Comparison of ENCODE assay signal across 12 cellular contexts in the genomic region with DNA sequence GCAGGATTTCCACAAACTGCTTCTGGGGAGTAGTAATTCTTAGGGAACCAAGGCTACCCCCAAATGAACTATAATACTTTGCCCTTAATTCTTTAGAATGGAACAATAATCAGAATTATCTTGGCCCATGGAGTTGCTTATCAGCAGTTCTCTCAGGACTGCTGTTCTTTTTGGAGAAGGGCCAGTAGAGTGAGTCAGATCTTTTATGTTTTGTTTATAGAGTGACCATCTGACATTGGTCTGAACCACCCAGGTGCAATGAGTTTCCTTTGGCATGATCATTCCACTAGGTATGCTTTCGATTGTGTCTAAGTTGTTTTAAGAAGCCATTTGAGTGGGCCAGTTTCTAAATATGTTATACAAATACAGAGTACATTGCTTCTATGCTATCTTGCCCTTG. TPM values are rescaled to one million over a fixed set of nuclear protein-coding genes. Genes with fewer than 3 reads are reported as not detected.
DNase-seq lines count a peak whose midpoint lies in the region; ATAC-seq and TF ChIP-seq lines count a peak whose summit lies in the region.
"Had no signal": no experiment of that assay in that cellular context is flagged by ENCODE, and none has a peak within 500 bp of the region (broad histone marks: within the 10 kb centered on the region; RNA-seq: fewer than 3 reads in every experiment).

No MANE protein-coding gene starts in this region.

- H4K91ac ChIP-seq in IMR-90 (ENCODE audit: insufficient read depth, low read depth, low read length), result no peak overlapping the region

- H2BK120ac ChIP-seq in IMR-90 (ENCODE audit: low read depth, low read length), result no peak overlapping the region

- H4K20me1 ChIP-seq in IMR-90 (ENCODE audit: insufficient read depth, low read length), result peaks cover 9% of the 10 kb centered on the region; the same call in 1 of the 2 replicates
- H4K20me1 ChIP-seq in mammary epithelial cell (ENCODE audit: insufficient read depth, low read length), result no peaks in the 10 kb centered on the region
- H4K20me1 ChIP-seq: BLaER1 treated with 17β-estradiol and CSF1 and Interleukin-3, amounts not matched to agents 10 nM and 100 nM had no signal

- WGBS in IMR-90 (ENCODE audit: extremely low coverage in 2 of 2, insufficient read length in 1 of 2), 2 experiments, result no CpG with 5 or more reads among the region's 1 CpG
- WGBS in mammary epithelial cell (ENCODE audit: low coverage, missing lambda C conversion rate), result 75% methylated on average over 1 of the region's 1 CpG
- whole genome bisulfite sequencing in ovary, 3 donors, result 63 to 72% (median 64%) methylated on average over 1 of the region's 1 CpG

- intact Hi-C loops in IMR-90 (cut with micrococcal nuclease), result loop anchor here (5.0 kb wide), 1 partner anchor 64 kb away; no protein-coding TSS in a partner anchor
- intact Hi-C loops in mammary epithelial cell (cut with micrococcal nuclease), result no loop called here
- intact Hi-C loops in left colon (cut with DNase I, micrococcal nuclease), result no loop called here
- intact Hi-C loops in ovary (cut with DNase I), result no loop called here

- no peaks in the 10 kb centered on the region for H3K4me1 Mint-ChIP-seq in naive thymus-derived CD8-positive, alpha-beta T cell

- TF ChIP-seq CTCF in IMR-90 (conservative IDR thresholded peaks at IDR 0.05; ENCODE audit: low read depth, low read length) (no peak), mammary epithelial cell (conservative IDR thresholded peaks at IDR 0.05 in 1 of 2, IDR thresholded peaks at IDR 0.05 in 1 of 2; ENCODE audit: extremely low read depth in 1 of 2, insufficient read depth in 1 of 2, low read depth in 1 of 2, low read length in 2 of 2) (no peak), ovary (IDR thresholded peaks at IDR 0.05) (no peak)

- H2BK15ac ChIP-seq in IMR-90 (ENCODE audit: low read depth, low read length), result no peak overlapping the region

- H3K9me3 Mint-ChIP-seq in naive thymus-derived CD8-positive, alpha-beta T cell, result peaks cover 0 to 6% (median 0%) of the 10 kb centered on the region in 9 donors

- ATAC-seq in IMR-90 (ENCODE audit: low read depth) (peak; percentile 54), left colon (peak; percentile 99)
- no peak for ATAC-seq in naive thymus-derived CD8-positive, alpha-beta T cell

- H3K56ac ChIP-seq in IMR-90 (ENCODE audit: extremely low read depth, insufficient read depth, low read length), result no peak overlapping the region

- DNase-seq in AG08395 (ENCODE audit: low spot score) (peak; percentile 3), IMR-90 (peak; percentile 82), mammary epithelial cell (peak; percentile 77), left colon (no peak), ovary (no peak)
- no peak for DNase-seq in activated CD4-positive, alpha-beta T cell treated with anti-CD3 and anti-CD28 coated beads for 1 hour
- DNase-seq in activated CD4-positive, CD25-positive, alpha-beta regulatory T cell treated with anti-CD3 and anti-CD28 coated beads, Interleukin-2, amount 50 U/mL, for 72 hours, result no peak
- no peak for DNase-seq in naive thymus-derived CD8-positive, alpha-beta T cell
- DNase-seq: activated gamma-delta T cell, MG63 had no signal

- H3K4me1 ChIP-seq in IMR-90 (ENCODE audit: control insufficient read depth, insufficient read depth, low read length) (no peaks in the 10 kb centered on the region), mammary epithelial cell (ENCODE audit: insufficient read depth, low read length) (peaks cover 11% of the 10 kb centered on the region), ovary (ENCODE audit: insufficient read depth) (no peaks in the 10 kb centered on the region)
- H3K4me1 ChIP-seq: BLaER1 treated with 17β-estradiol and CSF1 and Interleukin-3, amounts not matched to agents 10 nM and 100 nM had no signal

- H3K79me1 ChIP-seq in IMR-90 (ENCODE audit: low read depth in 1 of 2, low read length in 2 of 2), result peaks cover 0 to 2% of the 10 kb centered on the region in 2 experiments; a peak in 1 of 4 replicates

- H3K9me3 ChIP-seq in IMR-90 (ENCODE audit: control insufficient read depth, insufficient read depth, low read length) (no peaks in the 10 kb centered on the region), mammary epithelial cell (replicated peaks; ENCODE audit: insufficient read depth, low read length) (no peaks in the 10 kb centered on the region), ovary (peaks cover 0 to 4% of the 10 kb centered on the region in 2 donors)
- H3K9me3 ChIP-seq: BLaER1 treated with 17β-estradiol and CSF1 and Interleukin-3, amounts not matched to agents 10 nM and 100 nM; MG63 had no signal

- no peak for TF ChIP-seq RAD21 in IMR-90 (IDR thresholded peaks at IDR 0.05; ENCODE audit: low read length)

- H2AK5ac ChIP-seq in IMR-90 (ENCODE audit: low read depth, low read length), result no peak overlapping the region

- H3K36me3 Mint-ChIP-seq in naive thymus-derived CD8-positive, alpha-beta T cell, result no peaks in the 10 kb centered on the region

- no peak overlapping the region for H3K14ac ChIP-seq in IMR-90 (replicated peaks; ENCODE audit: low read depth, low read length)

- H3K9me1 ChIP-seq in IMR-90 (ENCODE audit: insufficient read depth, low read length), result no peaks in the 10 kb centered on the region

- no peak overlapping the region for H2AK9ac ChIP-seq in IMR-90 (replicated peaks; ENCODE audit: low read depth, low read length, poor library complexity)

- H3K27ac ChIP-seq in IMR-90 (ENCODE audit: insufficient read depth, low read length) (no peak overlapping the region), mammary epithelial cell (ENCODE audit: insufficient read depth, low read depth, low read length) (no peak overlapping the region), ovary (no peak overlapping the region)
- H3K27ac ChIP-seq: BLaER1 treated with 17β-estradiol and CSF1 and Interleukin-3, amounts not matched to agents 10 nM and 100 nM had no signal

- H3K36me3 ChIP-seq in IMR-90 (ENCODE audit: control insufficient read depth, insufficient read depth, low read length), result no peaks in the 10 kb centered on the region
- no peaks in the 10 kb centered on the region for H3K36me3 ChIP-seq in mammary epithelial cell (ENCODE audit: insufficient read depth, low read length)
- no peaks in the 10 kb centered on the region for H3K36me3 ChIP-seq in ovary
- H3K36me3 ChIP-seq: BLaER1 treated with 17β-estradiol and CSF1 and Interleukin-3, amounts not matched to agents 10 nM and 100 nM; MG63 had no signal

- dilution Hi-C loops in IMR-90 (cut with HindIII; ENCODE audit: low sequenced_read_pairs, unreplicated experiment), result no loop called here
- dilution Hi-C loops in mammary epithelial cell (cut with HindIII; ENCODE audit: low sequenced_read_pairs), result no loop called here

- H3K4me3 Mint-ChIP-seq in naive thymus-derived CD8-positive, alpha-beta T cell, result no peak overlapping the region

- BruUV-seq in IMR-90 (replicated peaks; lab: Mats Ljungman, UMichigan) (no TSS peak), mammary epithelial cell (replicated peaks; lab: Mats Ljungman, UMichigan) (no TSS peak)

- H3K4me2 ChIP-seq in IMR-90 (ENCODE audit: low read depth, low read length) (no peak overlapping the region), mammary epithelial cell (ENCODE audit: insufficient read depth, low read depth, low read length) (no peak overlapping the region)
- H3K4me2 ChIP-seq: BLaER1 treated with 17β-estradiol and CSF1 and Interleukin-3, amounts not matched to agents 10 nM and 100 nM had no signal

- no peak overlapping the region for H3K27ac Mint-ChIP-seq in naive thymus-derived CD8-positive, alpha-beta T cell

- TF ChIP-seq EP300 in ovary (IDR thresholded peaks at IDR 0.05), result no peak

- no peak overlapping the region for H3K4me3 ChIP-seq in IMR-90 (ENCODE audit: insufficient read depth, low read depth, low read length)
- no peak overlapping the region for H3K4me3 ChIP-seq in mammary epithelial cell (replicated peaks in 1 of 3; ENCODE audit: insufficient read depth in 1 of 3, low read depth in 2 of 3, low read length in 3 of 3)
- H3K4me3 ChIP-seq in ovary, result no peak overlapping the region
- H3K4me3 ChIP-seq: BLaER1 treated with 17β-estradiol and CSF1 and Interleukin-3, amounts not matched to agents 10 nM and 100 nM; MG63 had no signal

- no peak for TF ChIP-seq POLR2A in IMR-90 (IDR thresholded peaks at IDR 0.05; ENCODE audit: low read depth, low read length)
- TF ChIP-seq POLR2A in ovary (IDR thresholded peaks at IDR 0.05), result no peak

- no peak overlapping the region for H3K23ac ChIP-seq in IMR-90 (ENCODE audit: low read depth, low read length)

- H3K4ac ChIP-seq in IMR-90 (ENCODE audit: low read depth, low read length), result no peak overlapping the region

- in situ Hi-C loops in IMR-90 (cut with MboI; ENCODE audit: low sequenced_read_pairs) (no loop called here), mammary epithelial cell (cut with MboI; ENCODE audit: low sequenced_read_pairs in 2 of 2) (no loop called here)

- H2BK5ac ChIP-seq in IMR-90 (ENCODE audit: low read depth, low read length, poor library complexity, severe bottlenecking), result no peak overlapping the region

- H3K79me2 ChIP-seq in mammary epithelial cell (ENCODE audit: insufficient read depth, low read length), result peaks cover 43% of the 10 kb centered on the region

- CTCF ChIA-PET in IMR-90 (lab: Yijun Ruan, JAX) (no interaction called here), mammary epithelial cell (lab: Charles Lee; ENCODE audit: low non-redundant PET) (no interaction called here)

- POLR2A ChIA-PET in IMR-90 (lab: Charles Lee; ENCODE audit: unreplicated experiment), result no interaction called here
- POLR2A ChIA-PET in naive thymus-derived CD8-positive, alpha-beta T cell (lab: Charles Lee), result no interaction called here

- H2AFZ ChIP-seq in IMR-90 (replicated peaks; ENCODE audit: low read length, poor library complexity) (no peak overlapping the region), mammary epithelial cell (ENCODE audit: low read depth, low read length) (no peak overlapping the region)

- H3K27me3 ChIP-seq in IMR-90 (ENCODE audit: control insufficient read depth, insufficient read depth, low read length), result no peaks in the 10 kb centered on the region
- H3K27me3 ChIP-seq in mammary epithelial cell (ENCODE audit: insufficient read depth, low read length), result no peaks in the 10 kb centered on the region
- no peaks in the 10 kb centered on the region for H3K27me3 ChIP-seq in ovary
- H3K27me3 ChIP-seq: BLaER1 treated with 17β-estradiol and CSF1 and Interleukin-3, amounts not matched to agents 10 nM and 100 nM; MG63 had no signal

- no peak overlapping the region for H4K8ac ChIP-seq in IMR-90 (ENCODE audit: low read depth in 2 of 2, low read length in 2 of 2)

- H3K18ac ChIP-seq in IMR-90 (ENCODE audit: low read depth, low read length), result no peak overlapping the region

- H4K5ac ChIP-seq in IMR-90 (ENCODE audit: low read depth, low read length), result no peak overlapping the region

- no peak overlapping the region for H2BK20ac ChIP-seq in IMR-90 (ENCODE audit: low read depth, low read length)

- H3K9ac ChIP-seq in IMR-90 (ENCODE audit: low read depth, low read length) (no peak overlapping the region), mammary epithelial cell (ENCODE audit: insufficient read depth, low read length) (no peak overlapping the region)
- H3K9ac ChIP-seq: BLaER1 treated with 17β-estradiol and CSF1 and Interleukin-3, amounts not matched to agents 10 nM and 100 nM had no signal

- H3K27me3 Mint-ChIP-seq in naive thymus-derived CD8-positive, alpha-beta T cell, result peaks cover 0 to 7% (median 0%) of the 10 kb centered on the region in 5 donors

RNA-seq across cellular contexts. Expression of a gene that starts 31.8 kb away (rescaled TPM):
- total RNA-seq in IMR-90 (2012; rRNA removed) (11.1 and 16.1 TPM in 2 replicates), mammary epithelial cell (10 to 100 TPM; 13.9 to 14.0 TPM), left colon (10 to 100 TPM; 11.8 to 13.8 TPM), ovary (10 to 100 TPM in 1 of 7 donors, 1 to 10 TPM in 6; 6.4 to 11.1 (median 8.3) TPM)
- polyA plus RNA-seq in IMR-90 (2012; rRNA removed) (8.5 and 9.0 TPM in 2 replicates), mammary epithelial cell (13.2 TPM), ovary (1 to 10 TPM; 3.3 to 8.3 TPM)
- polyA plus RNA-seq in IMR-90 (2012; cell fraction: cytosol; rRNA removed), result 3.0 and 4.7 TPM in 2 replicates
- polyA plus RNA-seq in IMR-90 (2012; cell fraction: nucleus; rRNA removed; ENCODE audit: low replicate concordance), result 2.9 and 12.2 TPM in 2 replicates
- 16.3 TPM for polyA minus RNA-seq in mammary epithelial cell
- total RNA-seq in naive thymus-derived CD8-positive, alpha-beta T cell, result not detected
- not detected for polyA plus RNA-seq in naive thymus-derived CD8-positive, alpha-beta T cell
- total RNA-seq: mononuclear cell had no signal

Comparison
In these comparisons a context has a peak if more than half of its experiments do, and no peak if none do; other contexts are left out.
1. DNase-seq: peak in AG08395 (single experiment), IMR-90 (single experiment) and mammary epithelial cell (single experiment); none in left colon (0 of 2), ovary (0 of 5), activated CD4-positive, alpha-beta T cell treated with anti-CD3 and anti-CD28 coated beads for 1 hour (single experiment), activated CD4-positive, CD25-positive, alpha-beta regulatory T cell treated with anti-CD3 and anti-CD28 coated beads, Interleukin-2, amount 50 U/mL, for 72 hours (single experiment) and naive thymus-derived CD8-positive, alpha-beta T cell (0 of 10).
2. ATAC-seq: peak in IMR-90 (single experiment) and left colon (single experiment); none in naive thymus-derived CD8-positive, alpha-beta T cell (0 of 2).
3. RNA of a gene that starts 31.8 kb away (total RNA-seq): 13.9 to 14.0 TPM in mammary epithelial cell, 11.8 to 13.8 TPM in left colon, 11.1 to 16.1 TPM in IMR-90 and 6.4 to 11.1 TPM in ovary; not detected in naive thymus-derived CD8-positive, alpha-beta T cell; every median in the first group is over 4 times any median in the second.